In genomic region chr3:49839193-49839809, GRCh38 we compare ENCODE assay signal across 1 cellular context.
TF ChIP-seq lines count a peak whose summit lies in the region.

No MANE protein-coding gene starts in this region.

TF ChIP-seq in endothelial cell of umbilical vein, 7 proteins besides CTCF, POLR2A, EP300 and RAD21:
- TF ChIP-seq FOS (IDR thresholded peaks at IDR 0.05; ENCODE audit: borderline replicate concordance, insufficient read depth, low read length) (no peak), POLR2AphosphoS5 (IDR thresholded peaks at IDR 0.05; ENCODE audit: insufficient read depth, low read depth, low read length) (no peak), JUN (IDR thresholded peaks at IDR 0.05; ENCODE audit: borderline replicate concordance, insufficient read depth, insufficient read length, low read depth) (no peak), MAX (IDR thresholded peaks at IDR 0.05; ENCODE audit: insufficient read depth, insufficient read length) (no peak), GATA2 (IDR thresholded peaks at IDR 0.05; ENCODE audit: insufficient read depth, insufficient read length, low read depth, low read length) (no peak), EZH2 (IDR thresholded peaks at IDR 0.05; ENCODE audit: borderline replicate concordance, low read depth, low read length, severe bottlenecking) (no peak), MYC (IDR thresholded peaks at IDR 0.05; ENCODE audit: low read depth, low read length) (no peak)
TF ChIP-seq in endothelial cell of umbilical vein: peak in this region for 0.
